Comparison of ENCODE assay signal across 8 cellular contexts in the genomic region with DNA sequence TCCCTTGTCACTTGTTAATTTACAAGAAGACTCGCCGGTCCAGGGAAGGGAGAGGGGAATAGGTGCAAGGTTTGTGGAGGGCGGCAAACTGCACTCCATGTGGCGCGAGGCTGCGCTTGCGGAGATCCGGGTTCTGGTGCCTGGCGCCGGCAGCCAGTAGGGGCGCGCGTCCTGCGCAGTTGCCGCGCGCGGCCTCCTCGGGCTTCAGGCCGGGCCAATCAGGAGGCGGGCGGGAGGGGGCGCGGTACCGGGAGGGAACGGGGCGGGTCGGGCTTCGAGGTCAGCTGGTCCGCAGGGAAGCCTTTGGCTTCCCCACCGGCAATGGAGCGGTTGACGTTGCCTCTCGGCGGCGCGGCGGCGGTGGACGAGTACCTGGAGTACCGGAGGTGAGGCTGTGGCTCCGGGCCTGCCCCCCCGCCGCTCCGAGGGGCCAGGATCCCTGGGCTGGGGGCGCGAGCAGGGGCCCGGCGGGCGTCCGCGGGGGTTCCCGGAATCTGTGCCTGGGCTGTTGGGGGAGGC. TPM values are rescaled to one million over a fixed set of nuclear protein-coding genes. Genes with fewer than 3 reads are reported as not detected.
DNase-seq lines count a peak whose midpoint lies in the region; ATAC-seq and TF ChIP-seq lines count a peak whose summit lies in the region.

A gene with protein sequence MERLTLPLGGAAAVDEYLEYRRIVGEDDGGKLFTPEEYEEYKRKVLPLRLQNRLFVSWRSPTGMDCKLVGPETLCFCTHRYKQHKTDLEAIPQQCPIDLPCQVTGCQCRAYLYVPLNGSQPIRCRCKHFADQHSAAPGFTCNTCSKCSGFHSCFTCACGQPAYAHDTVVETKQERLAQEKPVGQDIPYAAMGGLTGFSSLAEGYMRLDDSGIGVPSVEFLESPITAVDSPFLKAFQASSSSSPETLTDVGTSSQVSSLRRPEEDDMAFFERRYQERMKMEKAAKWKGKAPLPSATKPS (plus strand): TSS at position 302 of the 519 bp plus-strand sequence. CDS start 20 bp downstream, at position 322.

- H3K27me3 Mint-ChIP-seq in Caco-2 (ENCODE audit: insufficient read depth, unreplicated experiment) = no peaks in the 10 kb centered on the region

- no peaks in the 10 kb centered on the region for H3K36me3 Mint-ChIP-seq in Caco-2 (ENCODE audit: insufficient read depth, unreplicated experiment)

- CTCF ChIA-PET in Caco-2 (lab: Charles Lee) = interaction anchor here (0.6 to 1.3 kb wide), 8 partner anchors 9 to 1446 kb away, joined by 3 to 6 read pairs (median 4); a partner anchor contains a TSS
- CTCF ChIA-PET in OCI-LY7 (lab: Charles Lee; ENCODE audit: unreplicated experiment) = no interaction called here

- POLR2A ChIA-PET in Caco-2 (lab: Charles Lee) (interaction anchor here (0.6 to 1.1 kb wide), 2 partner anchors 30 to 83 kb away, joined by 4 to 9 read pairs; a partner anchor contains a TSS), OCI-LY7 (lab: Charles Lee) (interaction anchor here (0.7 to 1.7 kb wide), 3 partner anchors 17 to 54 kb away, joined by 3 to 4 read pairs (median 3); no protein-coding TSS in a partner anchor)

- peak; percentile 64 to 80 for TF ChIP-seq CTCF in Caco-2 (IDR thresholded peaks at IDR 0.05; ENCODE audit: insufficient read depth in 1 of 2, low read depth in 1 of 2, low read length in 1 of 2, severe bottlenecking in 1 of 2, unreplicated experiment in 1 of 2)
- TF ChIP-seq CTCF in GM20000 (IDR thresholded peaks at IDR 0.05; ENCODE audit: extremely low read depth, missing control alignments) = peak; percentile 65
- TF ChIP-seq CTCF in OCI-LY7 (conservative IDR thresholded peaks at IDR 0.05; ENCODE audit: low read length) = peak; percentile 66
- TF ChIP-seq CTCF in gastroesophageal sphincter (IDR thresholded peaks at IDR 0.05) = peak; percentile 77 to 88 (median 82)

- peak; percentile 98 for ATAC-seq in gastroesophageal sphincter

- WGBS in gastroesophageal sphincter (ENCODE audit: low coverage in 1 of 2), 2 donors = 0% methylated on average over 3 of the region's 53 CpGs; no CpG with 5 or more reads in 1 of the 2 donors

- H3K4me3 ChIP-seq in Caco-2 (ENCODE audit: low read depth, low read length) (peak within 1 kb of the TSS; percentile 66), OCI-LY7 (ENCODE audit: low read depth, low read length, poor library complexity, severe bottlenecking) (peak within 1 kb of the TSS; percentile 70), gastroesophageal sphincter (peak within 1 kb of the TSS; percentile 93 to 98)

- no peaks in the 10 kb centered on the region for H4K20me1 ChIP-seq in OCI-LY7 (ENCODE audit: insufficient read depth, low read length)

- H3K27ac ChIP-seq in OCI-LY7 (ENCODE audit: low read depth, low read length, poor library complexity, severe bottlenecking) (peak within 1 kb of the TSS; percentile 27), gastroesophageal sphincter (peak within 1 kb of the TSS; percentile 88 to 95 (median 92))

- H3K27ac Mint-ChIP-seq in Caco-2 (ENCODE audit: unreplicated experiment) = peak within 1 kb of the TSS; percentile 65

- intact Hi-C loops in Caco-2 (cut with micrococcal nuclease; ENCODE audit: unreplicated experiment) = loop anchor here (1.0 to 2.0 kb wide), 3 partner anchors 83 to 206 kb away; a partner anchor contains a TSS
- intact Hi-C loops in OCI-LY7 (cut with micrococcal nuclease; ENCODE audit: unreplicated experiment) = no loop called here

- no peaks in the 10 kb centered on the region for H3K9me3 Mint-ChIP-seq in Caco-2 (ENCODE audit: unreplicated experiment)

- H3K36me3 ChIP-seq in Caco-2 (ENCODE audit: control insufficient read depth, insufficient read depth, low read length) (no peaks in the 10 kb centered on the region), OCI-LY7 (ENCODE audit: insufficient read depth, low read length) (no peaks in the 10 kb centered on the region), gastroesophageal sphincter (no peaks in the 10 kb centered on the region)

- no peaks in the 10 kb centered on the region for H3K4me1 Mint-ChIP-seq in Caco-2 (ENCODE audit: low read depth, unreplicated experiment)

- peak within 1 kb of the TSS; percentile 75 for H3K4me2 ChIP-seq in OCI-LY7 (ENCODE audit: low read length)

- H2AFZ ChIP-seq in OCI-LY7 (ENCODE audit: low read length) = peak within 1 kb of the TSS; percentile 68

- BruUV-seq in Caco-2 (replicated peaks; lab: Mats Ljungman, UMichigan) = no TSS peak
- BruUV-seq in OCI-LY7 (replicated peaks; lab: Mats Ljungman, UMichigan) = no TSS peak

- peaks cover 7% of the 10 kb centered on the region; the same call in 1 of the 2 replicates for H3K9me3 ChIP-seq in Caco-2
- no peaks in the 10 kb centered on the region for H3K9me3 ChIP-seq in OCI-LY7 (ENCODE audit: low read length)
- no peaks in the 10 kb centered on the region for H3K9me3 ChIP-seq in gastroesophageal sphincter

- peak within 1 kb of the TSS; percentile 87 for H3K4me3 Mint-ChIP-seq in Caco-2 (ENCODE audit: unreplicated experiment)

- no peak for TF ChIP-seq EP300 in gastroesophageal sphincter (IDR thresholded peaks at IDR 0.05)

- H3K27me3 ChIP-seq in Caco-2 (replicated peaks; ENCODE audit: control insufficient read depth, insufficient read depth, low read length) (no peaks in the 10 kb centered on the region), gastroesophageal sphincter (no peaks in the 10 kb centered on the region)

- H3K4me1 ChIP-seq in Caco-2 = peaks cover 5% of the 10 kb centered on the region
- peaks cover 7% of the 10 kb centered on the region for H3K4me1 ChIP-seq in OCI-LY7 (ENCODE audit: insufficient read depth, low read length, poor library complexity, severe bottlenecking)
- peaks cover 0 to 22% (median 0%) of the 10 kb centered on the region in 3 donors for H3K4me1 ChIP-seq in gastroesophageal sphincter

- H3K9me2 ChIP-seq in OCI-LY7 (ENCODE audit: insufficient read depth, low read length) = no peaks in the 10 kb centered on the region

- H3K79me2 ChIP-seq in OCI-LY7 (ENCODE audit: insufficient read depth, low read depth, low read length) = no peaks in the 10 kb centered on the region

- TF ChIP-seq POLR2A in gastroesophageal sphincter (IDR thresholded peaks at IDR 0.05) = peak; percentile 24 to 40

- DNase-seq in Caco-2 (peak; percentile 91 to 93), GM20000 (ENCODE audit: low spot score) (peak; percentile 88), HT-29 (ENCODE audit: low spot score) (peak; percentile 92), OCI-LY7 (ENCODE audit: low spot score) (peak; percentile 79), activated gamma-delta T cell treated with Interleukin-2 at 50 U/mL for 16 hours (peak; percentile 73), occipital lobe (lab: John Stamatoyannopoulos, UW) (peak; percentile 84), superior temporal gyrus (ENCODE audit: extremely low spot score) (peak; percentile 88)

RNA-seq across cellular contexts. Expression of the gene that starts here (rescaled TPM):
- total RNA-seq in Caco-2 (2022) = 13.2 and 19.1 TPM in 2 replicates
- total RNA-seq in HT-29 (2014; rRNA removed; shearing (Covaris generic)) = 27.7 and 30.4 TPM in 2 replicates
- total RNA-seq in OCI-LY7 (2014; rRNA removed; shearing (Covaris generic)) = 3.1 and 7.3 TPM in 2 replicates
- 9.2 and 9.8 TPM in 2 replicates for total RNA-seq in OCI-LY7 (2022)
- total RNA-seq in gastroesophageal sphincter = 10 to 100 TPM in 2 of 4 donors, 1 to 10 TPM in 2; 3.2 to 12.1 (median 7.5) TPM
- total RNA-seq in occipital lobe = 16.4 TPM

Comparison
In these comparisons a context has a peak if more than half of its experiments do, and no peak if none do; other contexts are left out.
1. Peak in every context shown above with its lines: DNase-seq, ATAC-seq, H3K4me3 ChIP-seq and H3K27ac ChIP-seq.